ENCODE assay signal across 22 cellular contexts in genomic region chr19:58334691-58335249, GRCh38. TPM values are rescaled to one million over a fixed set of nuclear protein-coding genes. Genes with fewer than 3 reads are reported as not detected.
A peak's percentile ranks its signal among the peaks of the same experiment; 100 is the strongest.
DNase-seq lines count a peak whose midpoint lies in the region; ATAC-seq and TF ChIP-seq lines count a peak whose summit lies in the region.
"Had no signal": no experiment of that assay in that cellular context is flagged by ENCODE, and none has a peak within 500 bp of the region (broad histone marks: within the 10 kb centered on the region; RNA-seq: fewer than 3 reads in every experiment).

No MANE protein-coding gene starts in this region.

- H3K36me3 Mint-ChIP-seq in activated CD8-positive, alpha-beta T cell treated with anti-CD3 and anti-CD28 coated beads, Interleukin-2, amount 10 ng/mL, durations not matched to agents 7 days and 5 days (ENCODE audit: low read depth) = peaks cover 37% of the 10 kb centered on the region
- H3K36me3 Mint-ChIP-seq in activated CD8-positive, alpha-beta T cell treated with anti-CD3 and anti-CD28 coated beads for 36 hours (ENCODE audit: low read depth) = peaks cover 30% of the 10 kb centered on the region

- no peaks in the 10 kb centered on the region for H3K4me1 ChIP-seq in hepatocyte (ENCODE audit: insufficient read depth)
- H3K4me1 ChIP-seq: A549 had no signal

- ATAC-seq in activated CD8-positive, alpha-beta T cell treated with anti-CD3 and anti-CD28 coated beads, Interleukin-2, amount 10 ng/mL, durations not matched to agents 7 days and 5 days = no peak
- ATAC-seq in activated CD8-positive, alpha-beta T cell treated with anti-CD3 and anti-CD28 coated beads for 36 hours = no peak
- no peak for ATAC-seq in HG02610 (IDR thresholded peaks at IDR 0.05; ENCODE audit: unreplicated experiment)
- ATAC-seq in GM21529 (IDR thresholded peaks at IDR 0.05; ENCODE audit: unreplicated experiment) = no peak
- ATAC-seq: A549, HepG2 had no signal

- intact Hi-C loops in activated CD8-positive, alpha-beta T cell treated with anti-CD3 and anti-CD28 coated beads for 36 hours (cut with micrococcal nuclease) = no loop called here
- intact Hi-C loops in posterior vena cava (cut with DNase I) = no loop called here

- no peaks in the 10 kb centered on the region for H3K27me3 Mint-ChIP-seq in activated CD8-positive, alpha-beta T cell treated with anti-CD3 and anti-CD28 coated beads, Interleukin-2, amount 10 ng/mL, durations not matched to agents 7 days and 5 days (ENCODE audit: low read depth)
- no peaks in the 10 kb centered on the region for H3K27me3 Mint-ChIP-seq in activated CD8-positive, alpha-beta T cell treated with anti-CD3 and anti-CD28 coated beads for 36 hours
- H3K27me3 Mint-ChIP-seq: CD4-positive, CD25-positive, alpha-beta regulatory T cell; CD8-positive, alpha-beta memory T cell; IgD-negative memory B cell had no signal

- peak overlapping the region; percentile 23 for H3K27ac Mint-ChIP-seq in activated CD8-positive, alpha-beta T cell treated with anti-CD3 and anti-CD28 coated beads, Interleukin-2, amount 10 ng/mL, durations not matched to agents 7 days and 5 days
- H3K27ac Mint-ChIP-seq in activated CD8-positive, alpha-beta T cell treated with anti-CD3 and anti-CD28 coated beads for 36 hours = no peak overlapping the region
- H3K27ac Mint-ChIP-seq: CD4-positive, CD25-positive, alpha-beta regulatory T cell had no signal

- no peak overlapping the region for H3K4me3 Mint-ChIP-seq in activated CD8-positive, alpha-beta T cell treated with anti-CD3 and anti-CD28 coated beads, Interleukin-2, amount 10 ng/mL, durations not matched to agents 7 days and 5 days
- H3K4me3 Mint-ChIP-seq in activated CD8-positive, alpha-beta T cell treated with anti-CD3 and anti-CD28 coated beads for 36 hours = no peak overlapping the region
- H3K4me3 Mint-ChIP-seq: CD4-positive, CD25-positive, alpha-beta regulatory T cell; CD8-positive, alpha-beta memory T cell; IgD-negative memory B cell had no signal

- H3K79me2 ChIP-seq in hepatocyte = peaks cover under 1% of the 10 kb centered on the region

- no peak overlapping the region for H3K4me3 ChIP-seq in hepatocyte
- H3K4me3 ChIP-seq: A549, BLaER1 had no signal

- DNase-seq in activated CD8-positive, alpha-beta T cell treated with anti-CD3 and anti-CD28 coated beads, Interleukin-2, amount 10 ng/mL, durations not matched to agents 7 days and 5 days = no peak
- no peak for DNase-seq in activated CD8-positive, alpha-beta T cell treated with anti-CD3 and anti-CD28 coated beads for 36 hours
- peak; percentile 1 for DNase-seq in hepatocyte (ENCODE audit: low spot score)
- peak; percentile 73 for DNase-seq in posterior vena cava (ENCODE audit: low spot score)
- DNase-seq in hypothalamus (lab: John Stamatoyannopoulos, UW) = no peak
- DNase-seq: CD4-positive, CD25-positive, alpha-beta regulatory T cell; CD8-positive, alpha-beta memory T cell; COR-L47; DMS 273 treated with DMSO at 0.1 percent for 48 hours; DMS53; DND-41; EL; GOT3; H7; KBM-7 had no signal

- no peaks in the 10 kb centered on the region for H4K20me1 ChIP-seq in hepatocyte (ENCODE audit: insufficient read depth, poor library complexity, severe bottlenecking)

- POLR2A ChIA-PET in activated CD8-positive, alpha-beta T cell treated with anti-CD3 and anti-CD28 coated beads, Interleukin-2, amount 10 ng/mL, durations not matched to agents 7 days and 5 days (lab: Charles Lee) = no interaction called here
- POLR2A ChIA-PET in activated CD8-positive, alpha-beta T cell treated with anti-CD3 and anti-CD28 coated beads for 36 hours (lab: Charles Lee) = interaction anchor here (0.6 to 0.9 kb wide), 2 partner anchors 11 to 26 kb away, joined by 3 read pairs; no protein-coding TSS in a partner anchor

- TF ChIP-seq CTCF in activated CD8-positive, alpha-beta T cell treated with anti-CD3 and anti-CD28 coated beads for 36 hours (IDR thresholded peaks at IDR 0.05) = no peak
- TF ChIP-seq CTCF in hepatocyte (IDR thresholded peaks at IDR 0.05; ENCODE audit: poor library complexity) = no peak

- H3K9me2 ChIP-seq in hepatocyte (replicated peaks; ENCODE audit: insufficient read depth) = no peaks in the 10 kb centered on the region

- no peaks in the 10 kb centered on the region for H3K27me3 ChIP-seq in hepatocyte
- H3K27me3 ChIP-seq: BLaER1 had no signal

- CTCF ChIA-PET in activated CD8-positive, alpha-beta T cell treated with anti-CD3 and anti-CD28 coated beads, Interleukin-2, amount 10 ng/mL, durations not matched to agents 7 days and 5 days (lab: Charles Lee) = interaction anchor here (1.0 to 1.3 kb wide), 3 partner anchors 8 to 184 kb away, joined by 3 to 5 read pairs (median 3); partner anchors contain the start of gene ZSCAN22
- CTCF ChIA-PET in activated CD8-positive, alpha-beta T cell treated with anti-CD3 and anti-CD28 coated beads for 36 hours (lab: Charles Lee) = no interaction called here

- H3K9me3 Mint-ChIP-seq in activated CD8-positive, alpha-beta T cell treated with anti-CD3 and anti-CD28 coated beads, Interleukin-2, amount 10 ng/mL, durations not matched to agents 7 days and 5 days (ENCODE audit: insufficient read depth) = no peaks in the 10 kb centered on the region
- no peaks in the 10 kb centered on the region for H3K9me3 Mint-ChIP-seq in activated CD8-positive, alpha-beta T cell treated with anti-CD3 and anti-CD28 coated beads for 36 hours
- H3K9me3 Mint-ChIP-seq: CD8-positive, alpha-beta memory T cell had no signal

- no peaks in the 10 kb centered on the region for H3K9me3 ChIP-seq in hepatocyte (ENCODE audit: low read depth)

- H2AFZ ChIP-seq in hepatocyte = no peak overlapping the region

- WGBS in hepatocyte (ENCODE audit: low lambda C conversion rate, missing lambda C conversion rate) = 92% methylated on average over 16 of the region's 19 CpGs

- peaks cover 3% of the 10 kb centered on the region for H3K4me1 Mint-ChIP-seq in activated CD8-positive, alpha-beta T cell treated with anti-CD3 and anti-CD28 coated beads, Interleukin-2, amount 10 ng/mL, durations not matched to agents 7 days and 5 days (ENCODE audit: low read depth)
- peaks cover 5% of the 10 kb centered on the region for H3K4me1 Mint-ChIP-seq in activated CD8-positive, alpha-beta T cell treated with anti-CD3 and anti-CD28 coated beads for 36 hours (ENCODE audit: low read depth)

- H3K27ac ChIP-seq in hepatocyte = no peak overlapping the region
- H3K27ac ChIP-seq: 22Rv1, A549, BLaER1 had no signal

- no peak overlapping the region for H3K4me2 ChIP-seq in hepatocyte
- H3K4me2 ChIP-seq: A549, BLaER1 had no signal

- no peaks in the 10 kb centered on the region for H3K36me3 ChIP-seq in hepatocyte (replicated peaks; ENCODE audit: insufficient read depth, low read depth)

RNA-seq across cellular contexts. Expression of gene ZSCAN22, which starts 8.0 kb away (rescaled TPM):
- 1 to 10 TPM; 4.8 to 5.2 TPM for total RNA-seq in activated CD8-positive, alpha-beta T cell treated with anti-CD3 and anti-CD28 coated beads, Interleukin-2, amount 10 ng/mL, durations not matched to agents 7 days and 5 days
- total RNA-seq in activated CD8-positive, alpha-beta T cell treated with anti-CD3 and anti-CD28 coated beads for 36 hours = 1 to 10 TPM; 2.6 to 2.9 TPM
- 1.3 and 2.0 TPM in 2 replicates for total RNA-seq in hepatocyte
- 2.2 and 3.0 TPM in 2 replicates for polyA plus RNA-seq in hepatocyte
- 1 to 10 TPM; 2.5 to 2.6 TPM for total RNA-seq in posterior vena cava

RNA-seq across cellular contexts. Expression of gene A1BG, which starts 18.5 kb away (rescaled TPM):
- total RNA-seq in activated CD8-positive, alpha-beta T cell treated with anti-CD3 and anti-CD28 coated beads, Interleukin-2, amount 10 ng/mL, durations not matched to agents 7 days and 5 days = 10 to 100 TPM; 14.9 to 17.5 TPM
- 10 to 100 TPM; 35.2 to 36.2 TPM for total RNA-seq in activated CD8-positive, alpha-beta T cell treated with anti-CD3 and anti-CD28 coated beads for 36 hours
- 35.9 and 45.5 TPM in 2 replicates for total RNA-seq in hepatocyte
- 106 and 108 TPM in 2 replicates for polyA plus RNA-seq in hepatocyte
- total RNA-seq in posterior vena cava = 10 to 100 TPM; 11.7 to 17.5 TPM

RNA-seq across cellular contexts. Expression of gene ZNF497, which starts 27.8 kb away (rescaled TPM):
- 1 to 10 TPM; 1.5 to 1.7 TPM for total RNA-seq in activated CD8-positive, alpha-beta T cell treated with anti-CD3 and anti-CD28 coated beads, Interleukin-2, amount 10 ng/mL, durations not matched to agents 7 days and 5 days
- 1 to 10 TPM; 1.3 to 1.6 TPM for total RNA-seq in activated CD8-positive, alpha-beta T cell treated with anti-CD3 and anti-CD28 coated beads for 36 hours
- total RNA-seq in hepatocyte (1.5 and 1.6 TPM in 2 replicates), posterior vena cava (under 1 TPM; 0.14 to 0.69 TPM)
- 3.3 and 4.3 TPM in 2 replicates for polyA plus RNA-seq in hepatocyte

RNA-seq across cellular contexts. Expression of gene ERVK3-1, which starts 29.6 kb away (rescaled TPM):
- total RNA-seq in activated CD8-positive, alpha-beta T cell treated with anti-CD3 and anti-CD28 coated beads, Interleukin-2, amount 10 ng/mL, durations not matched to agents 7 days and 5 days = 10 to 100 TPM; 60.7 to 61.9 TPM
- total RNA-seq in activated CD8-positive, alpha-beta T cell treated with anti-CD3 and anti-CD28 coated beads for 36 hours = 10 to 100 TPM; 40.6 to 43.0 TPM
- 57.9 and 73.2 TPM in 2 replicates for total RNA-seq in hepatocyte
- polyA plus RNA-seq in hepatocyte = 68.9 and 71.7 TPM in 2 replicates
- 10 to 100 TPM; 17.7 to 25.0 TPM for total RNA-seq in posterior vena cava

RNA-seq across cellular contexts. Expression of gene ZNF837, which starts 46.1 kb away (rescaled TPM):
- 1 to 10 TPM; 1.3 to 1.5 TPM for total RNA-seq in activated CD8-positive, alpha-beta T cell treated with anti-CD3 and anti-CD28 coated beads, Interleukin-2, amount 10 ng/mL, durations not matched to agents 7 days and 5 days
- total RNA-seq in activated CD8-positive, alpha-beta T cell treated with anti-CD3 and anti-CD28 coated beads for 36 hours = 1 to 10 TPM; 1.5 to 1.6 TPM
- total RNA-seq in hepatocyte = 5.0 and 5.9 TPM in 2 replicates
- 5.4 and 9.7 TPM in 2 replicates for polyA plus RNA-seq in hepatocyte
- 1 to 10 TPM in 1 of 2 donors, under 1 TPM in 1; 0.86 to 1.0 TPM for total RNA-seq in posterior vena cava

Comparison
In these comparisons a context has a peak if more than half of its experiments do, and no peak if none do; other contexts are left out.
1. DNase-seq: peak in hepatocyte (single experiment) and posterior vena cava (single experiment); none in activated CD8-positive, alpha-beta T cell treated with anti-CD3 and anti-CD28 coated beads, Interleukin-2, amount 10 ng/mL, durations not matched to agents 7 days and 5 days (single experiment), activated CD8-positive, alpha-beta T cell treated with anti-CD3 and anti-CD28 coated beads for 36 hours (single experiment) and hypothalamus (0 of 51).